8 cellular contexts compared by ENCODE assay signal in the genomic region with DNA sequence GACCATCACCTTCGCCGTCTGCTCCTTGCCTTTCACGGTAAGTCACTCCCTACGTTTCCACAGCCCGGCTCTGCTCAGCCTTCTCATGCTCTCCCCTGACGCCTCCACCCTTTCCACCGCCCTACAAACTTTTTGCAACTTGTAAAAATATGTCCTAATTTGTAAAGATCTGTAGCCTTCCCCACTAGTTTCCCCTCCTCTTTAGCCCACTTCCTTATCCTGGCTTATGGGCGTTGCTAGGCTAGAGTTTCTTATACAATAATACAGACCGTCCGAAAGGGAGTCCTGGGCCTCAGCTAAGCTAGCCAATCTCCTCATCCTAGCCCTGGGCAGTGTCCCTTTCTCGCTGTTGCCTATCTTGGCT.
DNase-seq lines count a peak whose midpoint lies in the region; ATAC-seq and TF ChIP-seq lines count a peak whose summit lies in the region.

No MANE protein-coding gene starts in this region.

- peak overlapping the region; percentile 70 for H3K4me3 ChIP-seq in retinal pigment epithelial cell (ENCODE audit: low read length)

- peak; percentile 93 for DNase-seq in SIG-M5 treated with dmso at 0.1 percent for 504 hours (lab: John Stamatoyannopoulos, UW; ENCODE audit: unreplicated experiment)
- DNase-seq in fibroblast of peridontal ligament (ENCODE audit: extremely low read depth), result peak; percentile 48
- DNase-seq in retinal pigment epithelial cell (ENCODE audit: low read depth), result no peak
- DNase-seq in NCI-H2081 (lab: John Stamatoyannopoulos, UW), result no peak
- DNase-seq in SHP77 (lab: John Stamatoyannopoulos, UW), result no peak
- no peak for DNase-seq in anterior cingulate cortex (lab: John Stamatoyannopoulos, UW)

- TF ChIP-seq CTCF in retinal pigment epithelial cell (conservative IDR thresholded peaks at IDR 0.05; ENCODE audit: low read depth, low read length), result no peak

- ATAC-seq in GM18907 (IDR thresholded peaks at IDR 0.05; ENCODE audit: unreplicated experiment) (peak; percentile 2), GM21515 (IDR thresholded peaks at IDR 0.05; ENCODE audit: unreplicated experiment) (no peak)

Comparison
In these comparisons a context has a peak if more than half of its experiments do, and no peak if none do; other contexts are left out.
1. DNase-seq: peak in SIG-M5 treated with dmso at 0.1 percent for 504 hours (single experiment) and fibroblast of peridontal ligament (single experiment); none in retinal pigment epithelial cell (single experiment), NCI-H2081 (0 of 2), SHP77 (0 of 2) and anterior cingulate cortex (0 of 58).